ENCODE assay signal across 13 cellular contexts in the genomic region with DNA sequence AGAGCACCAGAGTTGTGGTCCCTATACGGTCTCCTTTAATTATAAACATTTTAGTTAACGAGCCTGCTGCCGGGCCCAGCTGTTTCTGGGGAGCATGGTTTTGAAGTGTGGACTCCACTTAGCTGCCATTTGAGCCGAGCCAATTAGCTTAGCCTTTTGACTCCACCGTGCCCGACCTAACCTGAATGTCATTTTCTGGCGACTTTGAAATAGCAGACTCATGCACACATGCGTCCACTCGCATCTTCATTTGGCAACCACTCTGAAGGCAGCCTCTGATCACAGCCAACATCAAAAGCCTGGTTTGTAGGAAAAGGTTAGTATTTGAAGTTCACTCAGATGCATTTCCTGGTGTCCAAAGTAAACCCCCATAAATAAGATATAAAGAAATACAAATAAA. TPM values are rescaled to one million over a fixed set of nuclear protein-coding genes. Genes with fewer than 3 reads are reported as not detected.
DNase-seq lines count a peak whose midpoint lies in the region; ATAC-seq and TF ChIP-seq lines count a peak whose summit lies in the region.
"Had no signal": no experiment of that assay in that cellular context is flagged by ENCODE, and none has a peak within 500 bp of the region (broad histone marks: within the 10 kb centered on the region; RNA-seq: fewer than 3 reads in every experiment).

No MANE protein-coding gene starts in this region.

- TF ChIP-seq CTCF in neural progenitor cell (IDR thresholded peaks at IDR 0.05) = no peak

- no peak overlapping the region for H2AFZ ChIP-seq in neural progenitor cell (replicated peaks)

- H3K4me3 ChIP-seq in neural progenitor cell = no peak overlapping the region
- H3K4me3 ChIP-seq: BLaER1 had no signal

- peaks cover 47% of the 10 kb centered on the region for H3F3A ChIP-seq in neural progenitor cell (ENCODE audit: low read depth)

- H3K9me3 Mint-ChIP-seq in neural progenitor cell = no peaks in the 10 kb centered on the region

- H3K36me3 ChIP-seq in neural progenitor cell = peaks cover 10% of the 10 kb centered on the region

- H3K36me3 Mint-ChIP-seq in neural progenitor cell = peaks cover 69% of the 10 kb centered on the region
- H3K36me3 Mint-ChIP-seq: IgD-negative memory B cell had no signal

- H3K4me1 ChIP-seq in neural progenitor cell = peaks cover 64% of the 10 kb centered on the region

- H3K27ac ChIP-seq in cingulate gyrus (ENCODE audit: low read depth, low read length) (peak overlapping the region; percentile 47), neural progenitor cell (no peak overlapping the region)
- H3K27ac ChIP-seq: BLaER1 had no signal

- no peak for ATAC-seq in activated CD4-positive, CD25-positive, alpha-beta regulatory T cell treated with anti-CD3 and anti-CD28 coated beads, Interleukin-2, amount 50 U/mL, for 24 hours
- no peak for ATAC-seq in HG03521 (IDR thresholded peaks at IDR 0.05; ENCODE audit: unreplicated experiment)

- H3K27ac Mint-ChIP-seq in neural progenitor cell = peak overlapping the region; percentile 82
- H3K27ac Mint-ChIP-seq: IgD-negative memory B cell had no signal

- peaks cover 11% of the 10 kb centered on the region for H3K27me3 ChIP-seq in neural progenitor cell
- H3K27me3 ChIP-seq: BLaER1 had no signal

- H3K9ac ChIP-seq in neural progenitor cell = no peak overlapping the region
- H3K9ac ChIP-seq: BLaER1 had no signal

- DNase-seq in DMS79 (lab: John Stamatoyannopoulos, UW) (peak; percentile 11), NCI-H1092 (lab: John Stamatoyannopoulos, UW) (peak; percentile 40), neural progenitor cell (ENCODE audit: low spot score) (no peak), hepatic stellate cell (ENCODE audit: low spot score) (no peak)
- DNase-seq: GDM1, NCI-H2107, NCI-H446, SIG-M5 had no signal

- peak overlapping the region; percentile 64 for H3K4me2 ChIP-seq in neural progenitor cell
- H3K4me2 ChIP-seq: BLaER1 had no signal

- H3K4me1 Mint-ChIP-seq in neural progenitor cell = peaks cover 92% of the 10 kb centered on the region

- peaks cover 59% of the 10 kb centered on the region for H4K20me1 ChIP-seq in neural progenitor cell (ENCODE audit: low read depth)
- H4K20me1 ChIP-seq: BLaER1 had no signal

- H3K27me3 Mint-ChIP-seq in neural progenitor cell (ENCODE audit: insufficient read depth, low read depth) = peaks cover 2% of the 10 kb centered on the region
- H3K27me3 Mint-ChIP-seq: IgD-negative memory B cell had no signal

- no peaks in the 10 kb centered on the region for H3K9me3 ChIP-seq in neural progenitor cell (ENCODE audit: low read depth)
- H3K9me3 ChIP-seq: BLaER1 had no signal

- peaks cover 57% of the 10 kb centered on the region for H3K79me2 ChIP-seq in neural progenitor cell (ENCODE audit: low read depth)

- peak overlapping the region; percentile 63 for H3K4me3 Mint-ChIP-seq in neural progenitor cell
- H3K4me3 Mint-ChIP-seq: IgD-negative memory B cell had no signal

RNA-seq across cellular contexts. Expression of gene AXIN2, which starts 16.8 kb away (rescaled TPM):
- 21.8 and 22.0 TPM in 2 replicates for total RNA-seq in neural progenitor cell (ENCODE audit: low replicate concordance)

Comparison
In these comparisons a context has a peak if more than half of its experiments do, and no peak if none do; other contexts are left out.
1. DNase-seq: peak in DMS79 (single experiment) and NCI-H1092 (single experiment); none in neural progenitor cell (single experiment) and hepatic stellate cell (single experiment).